Comparison of ENCODE assay signal across 17 cellular contexts in the genomic region with DNA sequence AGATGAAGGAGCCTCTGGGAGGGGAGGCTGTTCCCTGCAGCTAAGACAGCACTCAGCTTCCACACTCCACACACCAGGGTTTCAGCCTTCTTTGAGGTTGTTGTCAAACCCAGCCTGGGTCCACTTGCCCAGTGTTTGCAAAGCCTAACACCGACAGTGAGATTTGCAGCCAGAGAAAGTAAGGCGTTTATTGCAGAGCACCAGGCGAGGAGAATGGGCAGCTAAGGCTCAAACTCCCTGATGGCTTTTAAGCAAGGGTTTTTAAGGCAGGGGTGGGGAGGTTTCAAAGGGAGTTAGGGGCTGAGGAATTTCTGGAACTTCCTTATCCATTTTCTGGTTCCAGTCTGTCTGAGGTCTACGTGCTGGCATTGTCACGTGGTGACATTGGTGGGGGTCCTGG. TPM values are rescaled to one million over a fixed set of nuclear protein-coding genes. Genes with fewer than 3 reads are reported as not detected.
A peak's percentile ranks its signal among the peaks of the same experiment; 100 is the strongest.
DNase-seq lines count a peak whose midpoint lies in the region; ATAC-seq and TF ChIP-seq lines count a peak whose summit lies in the region.
"Had no signal": no experiment of that assay in that cellular context is flagged by ENCODE, and none has a peak within 500 bp of the region (broad histone marks: within the 10 kb centered on the region; RNA-seq: fewer than 3 reads in every experiment).

No MANE protein-coding gene starts in this region.

- POLR2A ChIA-PET in T-cell (lab: Charles Lee), result interaction anchor here in 1 of 2 donors (0.6 kb wide), 1 partner anchor 19 kb away, joined by 3 read pairs; no protein-coding TSS in a partner anchor

- ATAC-seq in T-cell (replicated peaks in 1 of 4) (no peak), memory B cell (ENCODE audit: low read depth) (no peak), GM19023 (IDR thresholded peaks at IDR 0.05; ENCODE audit: unreplicated experiment) (no peak)
- ATAC-seq: left colon had no signal

- intact Hi-C loops in left ventricle myocardium inferior (cut with micrococcal nuclease), result no loop called here

- H3K27me3 Mint-ChIP-seq in T-cell, result no peaks in the 10 kb centered on the region
- no peaks in the 10 kb centered on the region for H3K27me3 Mint-ChIP-seq in memory B cell
- no peaks in the 10 kb centered on the region for H3K27me3 Mint-ChIP-seq in type B pancreatic cell

- H3K4me1 ChIP-seq in left ventricle myocardium inferior (peaks cover 64% of the 10 kb centered on the region), right atrium auricular region (peaks cover 0 to 49% of the 10 kb centered on the region in 2 donors)

- H3K4me3 ChIP-seq in left ventricle myocardium inferior (no peak overlapping the region), right atrium auricular region (no peak overlapping the region)
- H3K4me3 ChIP-seq: esophagus muscularis mucosa, suprapubic skin had no signal

- H3K9me3 ChIP-seq in left ventricle myocardium inferior (replicated peaks) (no peaks in the 10 kb centered on the region), right atrium auricular region (no peaks in the 10 kb centered on the region)
- H3K9me3 ChIP-seq: esophagus muscularis mucosa, suprapubic skin had no signal

- H3K27ac Mint-ChIP-seq in T-cell (peak overlapping the region; percentile 27 to 73), memory B cell (peak overlapping the region; percentile 98), type B pancreatic cell (peak overlapping the region; percentile 94)

- H3K27ac ChIP-seq in left ventricle myocardium inferior (replicated peaks), result peak overlapping the region; percentile 62
- peak overlapping the region in 1 of 2 donors; percentile 34 for H3K27ac ChIP-seq in right atrium auricular region
- H3K27ac ChIP-seq: suprapubic skin had no signal

- H3K4me3 Mint-ChIP-seq in T-cell (no peak overlapping the region), memory B cell (no peak overlapping the region), type B pancreatic cell (peak overlapping the region; percentile 52)

- TF ChIP-seq CTCF in left ventricle myocardium inferior (IDR thresholded peaks at IDR 0.05; ENCODE audit: borderline replicate concordance) (no peak), right atrium auricular region (IDR thresholded peaks at IDR 0.05) (no peak), type B pancreatic cell (conservative IDR thresholded peaks at IDR 0.05) (no peak)

- H3K36me3 ChIP-seq in left ventricle myocardium inferior, result peaks cover 41% of the 10 kb centered on the region
- peaks cover 41% of the 10 kb centered on the region for H3K36me3 ChIP-seq in right atrium auricular region

- H3K4me1 Mint-ChIP-seq in T-cell (peaks cover 58 to 62% (median 60%) of the 10 kb centered on the region in 3 donors), memory B cell (peaks cover 47% of the 10 kb centered on the region), type B pancreatic cell (ENCODE audit: unreplicated experiment) (peaks cover 56% of the 10 kb centered on the region)

- H3K27me3 ChIP-seq in left ventricle myocardium inferior (ENCODE audit: low read depth) (no peaks in the 10 kb centered on the region), right atrium auricular region (no peaks in the 10 kb centered on the region)
- H3K27me3 ChIP-seq: esophagus muscularis mucosa, suprapubic skin had no signal

- no peak for DNase-seq in left ventricle myocardium inferior
- DNase-seq in right atrium auricular region (ENCODE audit: low spot score), result no peak
- DNase-seq in T-cell, result no peak
- DNase-seq in memory B cell (ENCODE audit: low spot score in 2 of 2), result no peak
- DNase-seq in type B pancreatic cell (ENCODE audit: extremely low spot score, unreplicated experiment), result no peak
- no peak for DNase-seq in NCI-H82 (lab: John Stamatoyannopoulos, UW)
- DNase-seq in stimulated activated CD4-positive, alpha-beta T cell treated with anti-CD3 and anti-CD28 coated beads, Interleukin-15, amount 100 ng/mL, for 24 hours, result no peak
- DNase-seq: activated CD8-positive, alpha-beta memory T cell treated with anti-CD3 and anti-CD28 coated beads, Interleukin-2, amount 50 U/mL, for 4 hours; cortex of kidney; DMS 273 treated with DMSO at 0.1 percent for 48 hours; NCI-H1105; nucleus accumbens had no signal

- CTCF ChIA-PET in T-cell (lab: Charles Lee), result no interaction called here

- H3K36me3 Mint-ChIP-seq in T-cell (peaks cover 11% of the 10 kb centered on the region), memory B cell (peaks cover 3% of the 10 kb centered on the region), type B pancreatic cell (peaks cover 23% of the 10 kb centered on the region)

- H3K9me3 Mint-ChIP-seq in T-cell (no peaks in the 10 kb centered on the region), memory B cell (no peaks in the 10 kb centered on the region), type B pancreatic cell (no peaks in the 10 kb centered on the region)

RNA-seq across cellular contexts. Expression of gene ZNF775, which starts 4.7 kb away (rescaled TPM):
- total RNA-seq in left ventricle myocardium inferior, result 3.1 TPM
- 1 to 10 TPM; 4.1 to 6.2 TPM for total RNA-seq in right atrium auricular region
- total RNA-seq in T-cell, result 1 to 10 TPM; 1.9 to 8.6 (median 6.3) TPM
- total RNA-seq in type B pancreatic cell (ENCODE audit: low replicate concordance), result 6.9 and 12.3 TPM in 2 replicates

RNA-seq across cellular contexts. Expression of gene REPIN1, which starts 5.8 kb away (rescaled TPM):
- total RNA-seq in left ventricle myocardium inferior (110 TPM), right atrium auricular region (100 to 1,000 TPM in 1 of 2 donors, 10 to 100 TPM in 1; 100.0 to 110 TPM), T-cell (100 to 1,000 TPM in 3 of 5 donors, 10 to 100 TPM in 2; 64.0 to 110 (median 101) TPM), type B pancreatic cell (ENCODE audit: low replicate concordance) (142 and 154 TPM in 2 replicates)

RNA-seq across cellular contexts. Expression of gene RARRES2, which starts 33.0 kb away (rescaled TPM):
- total RNA-seq in left ventricle myocardium inferior, result 17.6 TPM
- total RNA-seq in right atrium auricular region, result 100 to 1,000 TPM; 105 to 197 TPM
- 1 to 10 TPM in 3 of 5 donors, not detected in 2; 2.7 to 3.2 (median 2.7) TPM for total RNA-seq in T-cell
- total RNA-seq in type B pancreatic cell (ENCODE audit: low replicate concordance), result 16.3 and 109 TPM in 2 replicates
- total RNA-seq: SK-MEL-5 had no signal

RNA-seq across cellular contexts. Expression of gene ACTR3C, which starts 51.1 kb away (rescaled TPM):
- total RNA-seq in left ventricle myocardium inferior (5.1 TPM), right atrium auricular region (1 to 10 TPM; 3.2 to 4.1 TPM), T-cell (10 to 100 TPM in 4 of 5 donors, 1 to 10 TPM in 1; 9.2 to 14.6 (median 12.4) TPM), type B pancreatic cell (ENCODE audit: low replicate concordance) (4.8 and 8.7 TPM in 2 replicates)
- total RNA-seq: SK-MEL-5 had no signal

RNA-seq across cellular contexts. Expression of gene LRRC61, which starts 51.3 kb away (rescaled TPM):
- total RNA-seq in left ventricle myocardium inferior, result 4.3 TPM
- total RNA-seq in right atrium auricular region, result 1 to 10 TPM; 9.7 to 9.8 TPM
- total RNA-seq in T-cell, result 10 to 100 TPM in 4 of 5 donors, 1 to 10 TPM in 1; 8.8 to 21.4 (median 16.6) TPM
- 13.0 and 17.7 TPM in 2 replicates for total RNA-seq in type B pancreatic cell (ENCODE audit: low replicate concordance)
- total RNA-seq: SK-MEL-5 had no signal
